In genomic region chrX:20260885-20261284, GRCh38 we compare ENCODE assay signal across 14 cellular contexts.
"Had no signal": no experiment of that assay in that cellular context is flagged by ENCODE, and none has a peak within 500 bp of the region (broad histone marks: within the 10 kb centered on the region; RNA-seq: fewer than 3 reads in every experiment).

No MANE protein-coding gene starts in this region.

- H3K9me3 Mint-ChIP-seq: stimulated activated memory B cell treated with anti-CD40 and anti-IgM and Interleukin-4, amounts not matched to agents 10 μg/mL and 1 μg/mL and 100 μg/mL, for 72 hours had no signal

- H3K4me3 ChIP-seq: cardiac muscle cell, lung had no signal

- ATAC-seq: activated CD4-positive, alpha-beta T cell treated with anti-CD3 and anti-CD28 coated beads for 36 hours; foreskin keratinocyte; left colon; right cardiac atrium; stimulated activated memory B cell treated with anti-CD40 and anti-IgM and Interleukin-4, amounts not matched to agents 10 μg/mL and 1 μg/mL and 100 μg/mL, for 72 hours had no signal

- H3K27me3 Mint-ChIP-seq: activated CD4-positive, alpha-beta T cell treated with anti-CD3 and anti-CD28 coated beads for 36 hours; stimulated activated memory B cell treated with anti-CD40 and anti-IgM and Interleukin-4, amounts not matched to agents 10 μg/mL and 1 μg/mL and 100 μg/mL, for 72 hours had no signal

- H3K4me3 Mint-ChIP-seq: activated CD4-positive, alpha-beta T cell treated with anti-CD3 and anti-CD28 coated beads for 36 hours; stimulated activated memory B cell treated with anti-CD40 and anti-IgM and Interleukin-4, amounts not matched to agents 10 μg/mL and 1 μg/mL and 100 μg/mL, for 72 hours had no signal

- H3K36me3 ChIP-seq: cardiac muscle cell, neutrophil had no signal

- H3K9me3 ChIP-seq: neutrophil had no signal

- DNase-seq: activated CD4-positive, alpha-beta T cell treated with anti-CD3 and anti-CD28 coated beads for 36 hours; activated gamma-delta T cell treated with Interleukin-2 at 50 U/mL for 16 hours; activated T-cell treated with anti-CD3 and anti-CD28 coated beads, Interleukin-2, amount 50 U/mL, for 1 hour; foreskin keratinocyte; left colon; midbrain; right cardiac atrium; substantia nigra; SW 1271; trophoblast cell had no signal

- H3K36me3 Mint-ChIP-seq: stimulated activated memory B cell treated with anti-CD40 and anti-IgM and Interleukin-4, amounts not matched to agents 10 μg/mL and 1 μg/mL and 100 μg/mL, for 72 hours had no signal

- H3K27ac Mint-ChIP-seq: stimulated activated memory B cell treated with anti-CD40 and anti-IgM and Interleukin-4, amounts not matched to agents 10 μg/mL and 1 μg/mL and 100 μg/mL, for 72 hours had no signal

- H3K27me3 ChIP-seq: cardiac muscle cell, foreskin keratinocyte, neutrophil had no signal
